2 cellular contexts compared by ENCODE assay signal in the genomic region with DNA sequence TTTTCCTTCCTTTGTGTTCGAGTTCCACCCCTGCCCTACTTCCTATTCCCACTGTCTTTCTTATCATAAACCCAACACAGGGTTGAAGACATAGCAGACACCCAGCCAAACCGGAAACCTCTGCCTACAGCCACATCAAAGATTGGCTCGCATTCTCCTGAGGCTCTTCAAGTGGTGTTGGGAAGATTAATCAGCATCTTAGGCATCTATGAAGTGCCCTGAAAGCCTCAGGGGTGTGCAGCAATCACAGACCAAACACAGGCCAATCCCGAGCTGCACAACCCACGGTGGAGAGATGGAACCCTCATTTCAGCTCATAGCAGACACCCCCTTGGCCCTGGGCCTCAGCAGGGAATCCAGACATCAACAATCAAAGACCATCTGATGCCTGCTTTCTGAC.
TF ChIP-seq lines count a peak whose summit lies in the region.

No MANE protein-coding gene starts in this region.

TF ChIP-seq in liver, 16 proteins besides CTCF, POLR2A, EP300 and RAD21 (continued from another document):
- TF ChIP-seq, protein P1, sequence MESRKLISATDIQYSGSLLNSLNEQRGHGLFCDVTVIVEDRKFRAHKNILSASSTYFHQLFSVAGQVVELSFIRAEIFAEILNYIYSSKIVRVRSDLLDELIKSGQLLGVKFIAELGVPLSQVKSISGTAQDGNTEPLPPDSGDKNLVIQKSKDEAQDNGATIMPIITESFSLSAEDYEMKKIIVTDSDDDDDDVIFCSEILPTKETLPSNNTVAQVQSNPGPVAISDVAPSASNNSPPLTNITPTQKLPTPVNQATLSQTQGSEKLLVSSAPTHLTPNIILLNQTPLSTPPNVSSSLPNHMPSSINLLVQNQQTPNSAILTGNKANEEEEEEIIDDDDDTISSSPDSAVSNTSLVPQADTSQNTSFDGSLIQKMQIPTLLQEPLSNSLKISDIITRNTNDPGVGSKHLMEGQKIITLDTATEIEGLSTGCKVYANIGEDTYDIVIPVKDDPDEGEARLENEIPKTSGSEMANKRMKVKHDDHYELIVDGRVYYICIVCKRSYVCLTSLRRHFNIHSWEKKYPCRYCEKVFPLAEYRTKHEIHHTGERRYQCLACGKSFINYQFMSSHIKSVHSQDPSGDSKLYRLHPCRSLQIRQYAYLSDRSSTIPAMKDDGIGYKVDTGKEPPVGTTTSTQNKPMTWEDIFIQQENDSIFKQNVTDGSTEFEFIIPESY (IDR thresholded peaks at IDR 0.05), result no peak

TF ChIP-seq in HepG2, 621 proteins besides CTCF, POLR2A, EP300 and RAD21 (continued from another document):
- TF ChIP-seq, protein P2, sequence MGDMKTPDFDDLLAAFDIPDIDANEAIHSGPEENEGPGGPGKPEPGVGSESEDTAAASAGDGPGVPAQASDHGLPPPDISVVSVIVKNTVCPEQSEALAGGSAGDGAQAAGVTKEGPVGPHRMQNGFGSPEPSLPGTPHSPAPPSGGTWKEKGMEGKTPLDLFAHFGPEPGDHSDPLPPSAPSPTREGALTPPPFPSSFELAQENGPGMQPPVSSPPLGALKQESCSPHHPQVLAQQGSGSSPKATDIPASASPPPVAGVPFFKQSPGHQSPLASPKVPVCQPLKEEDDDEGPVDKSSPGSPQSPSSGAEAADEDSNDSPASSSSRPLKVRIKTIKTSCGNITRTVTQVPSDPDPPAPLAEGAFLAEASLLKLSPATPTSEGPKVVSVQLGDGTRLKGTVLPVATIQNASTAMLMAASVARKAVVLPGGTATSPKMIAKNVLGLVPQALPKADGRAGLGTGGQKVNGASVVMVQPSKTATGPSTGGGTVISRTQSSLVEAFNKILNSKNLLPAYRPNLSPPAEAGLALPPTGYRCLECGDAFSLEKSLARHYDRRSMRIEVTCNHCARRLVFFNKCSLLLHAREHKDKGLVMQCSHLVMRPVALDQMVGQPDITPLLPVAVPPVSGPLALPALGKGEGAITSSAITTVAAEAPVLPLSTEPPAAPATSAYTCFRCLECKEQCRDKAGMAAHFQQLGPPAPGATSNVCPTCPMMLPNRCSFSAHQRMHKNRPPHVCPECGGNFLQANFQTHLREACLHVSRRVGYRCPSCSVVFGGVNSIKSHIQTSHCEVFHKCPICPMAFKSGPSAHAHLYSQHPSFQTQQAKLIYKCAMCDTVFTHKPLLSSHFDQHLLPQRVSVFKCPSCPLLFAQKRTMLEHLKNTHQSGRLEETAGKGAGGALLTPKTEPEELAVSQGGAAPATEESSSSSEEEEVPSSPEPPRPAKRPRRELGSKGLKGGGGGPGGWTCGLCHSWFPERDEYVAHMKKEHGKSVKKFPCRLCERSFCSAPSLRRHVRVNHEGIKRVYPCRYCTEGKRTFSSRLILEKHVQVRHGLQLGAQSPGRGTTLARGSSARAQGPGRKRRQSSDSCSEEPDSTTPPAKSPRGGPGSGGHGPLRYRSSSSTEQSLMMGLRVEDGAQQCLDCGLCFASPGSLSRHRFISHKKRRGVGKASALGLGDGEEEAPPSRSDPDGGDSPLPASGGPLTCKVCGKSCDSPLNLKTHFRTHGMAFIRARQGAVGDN (CRISPR knock-in tag; IDR thresholded peaks at IDR 0.05), result no peak
- TF ChIP-seq CEBPB (IDR thresholded peaks at IDR 0.05; ENCODE audit: borderline replicate concordance, low read depth, low read length) (no peak), ZFP36L1 (CRISPR knock-in tag; IDR thresholded peaks at IDR 0.05) (no peak)
